In the genomic region with DNA sequence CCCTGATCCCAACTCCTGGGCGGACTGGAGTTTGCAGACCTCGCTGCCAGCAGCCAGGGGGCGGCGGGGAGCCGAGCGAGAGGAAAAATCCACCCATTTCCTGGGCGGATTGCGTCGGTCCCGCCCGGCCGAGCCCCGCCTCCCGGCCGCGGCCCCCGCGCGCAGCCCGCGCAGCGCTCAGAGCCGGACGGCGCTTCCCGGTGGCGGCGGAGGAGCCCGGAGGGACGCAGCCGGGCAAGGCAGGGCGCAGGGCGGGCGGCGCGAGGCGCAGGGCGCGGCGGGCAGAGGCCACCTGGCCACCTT, we compare ENCODE assay signal across 9 cellular contexts. TPM values are rescaled to one million over a fixed set of nuclear protein-coding genes. Genes with fewer than 3 reads are reported as not detected.
A peak's percentile ranks its signal among the peaks of the same experiment; 100 is the strongest.
DNase-seq lines count a peak whose midpoint lies in the region; ATAC-seq, FAIRE-seq and TF ChIP-seq lines count a peak whose summit lies in the region.
"Had no signal": no experiment of that assay in that cellular context is flagged by ENCODE, and none has a peak within 500 bp of the region (broad histone marks: within the 10 kb centered on the region; RNA-seq: fewer than 3 reads in every experiment).

A gene (plus strand): TSS at position 180 of the 303 bp plus-strand sequence. CDS start 322 bp downstream, outside the sequence.

- H3K27me3 Mint-ChIP-seq in activated CD4-positive, alpha-beta T cell treated with anti-CD3 and anti-CD28 coated beads, Interleukin-2, amount 10 ng/mL, durations not matched to agents 7 days and 5 days: peaks cover 46% of the 10 kb centered on the region

- dilution Hi-C loops in keratinocyte (cut with MboI; ENCODE audit: extremely low pct_ligation_motif_present, low sequenced_read_pairs): no loop called here

- no peak for ATAC-seq in GM18873 (IDR thresholded peaks at IDR 0.05; ENCODE audit: low FRiP score, unreplicated experiment)

- H3K9me3 Mint-ChIP-seq in activated CD4-positive, alpha-beta T cell treated with anti-CD3 and anti-CD28 coated beads, Interleukin-2, amount 10 ng/mL, durations not matched to agents 7 days and 5 days: peaks cover 5% of the 10 kb centered on the region

- POLR2A ChIA-PET in activated CD4-positive, alpha-beta T cell treated with anti-CD3 and anti-CD28 coated beads, Interleukin-2, amount 10 ng/mL, durations not matched to agents 7 days and 5 days (lab: Charles Lee): no interaction called here

- H2AFZ ChIP-seq in keratinocyte (ENCODE audit: control insufficient read depth, low read length): no peak within 1 kb of the TSS

- H3K4me3 ChIP-seq in cardiac fibroblast (replicated peaks in 1 of 2; ENCODE audit: low read depth in 2 of 2, low read length in 2 of 2): no peak within 1 kb of the TSS
- H3K4me3 ChIP-seq in keratinocyte (ENCODE audit: control insufficient read depth in 2 of 3, extremely low read depth in 1 of 3, insufficient read depth in 2 of 3, low read depth in 1 of 3, low read length in 3 of 3): peak within 1 kb of the TSS in 2 of 3 experiments; percentile 13 to 59

- CTCF ChIA-PET in activated CD4-positive, alpha-beta T cell treated with anti-CD3 and anti-CD28 coated beads, Interleukin-2, amount 10 ng/mL, durations not matched to agents 7 days and 5 days (lab: Charles Lee): no interaction called here

- peaks cover 3% of the 10 kb centered on the region for H3K4me1 Mint-ChIP-seq in activated CD4-positive, alpha-beta T cell treated with anti-CD3 and anti-CD28 coated beads, Interleukin-2, amount 10 ng/mL, durations not matched to agents 7 days and 5 days
- H3K4me1 Mint-ChIP-seq: central memory CD8-positive, alpha-beta T cell had no signal

- H3K4me3 Mint-ChIP-seq in activated CD4-positive, alpha-beta T cell treated with anti-CD3 and anti-CD28 coated beads, Interleukin-2, amount 10 ng/mL, durations not matched to agents 7 days and 5 days: no peak within 1 kb of the TSS
- H3K4me3 Mint-ChIP-seq: central memory CD8-positive, alpha-beta T cell had no signal

- H3K27me3 ChIP-seq in keratinocyte (ENCODE audit: control insufficient read depth, extremely low read depth, insufficient read depth, low read length): peaks cover 68% of the 10 kb centered on the region

- peaks cover 4% of the 10 kb centered on the region for H3K4me1 ChIP-seq in keratinocyte (ENCODE audit: control insufficient read depth, extremely low read depth, insufficient read depth, low read length)

- H3K79me2 ChIP-seq in keratinocyte (ENCODE audit: control insufficient read depth, insufficient read depth, low read length): no peaks in the 10 kb centered on the region

- peak within 1 kb of the TSS; percentile 71 for H3K4me2 ChIP-seq in keratinocyte (ENCODE audit: control insufficient read depth, extremely low read depth, insufficient read depth, low read depth, low read length)

- TF ChIP-seq CTCF in cardiac fibroblast (IDR thresholded peaks at IDR 0.05; ENCODE audit: low read depth, low read length): peak; percentile 70
- peak in 2 of 3 experiments; percentile 72 to 85 for TF ChIP-seq CTCF in keratinocyte (optimal IDR thresholded peaks at IDR 0.05 in 1 of 3, IDR thresholded peaks at IDR 0.05 in 1 of 3, conservative IDR thresholded peaks at IDR 0.05 in 1 of 3; ENCODE audit: extremely low read depth in 1 of 3, insufficient read depth in 2 of 3, low read length in 3 of 3)

- H3K9me3 ChIP-seq in keratinocyte (ENCODE audit: control insufficient read depth, low read depth, low read length): no peaks in the 10 kb centered on the region

- FAIRE-seq in keratinocyte (lab: Jason Lieb, UNC): no peak

- H3K9me1 ChIP-seq in keratinocyte (ENCODE audit: control insufficient read depth, extremely low read depth, insufficient read depth, low read length): no peaks in the 10 kb centered on the region

- no peak within 1 kb of the TSS for H3K9ac ChIP-seq in keratinocyte (ENCODE audit: control insufficient read depth, extremely low read depth, insufficient read depth, low read length)

- peak; percentile 32 for DNase-seq in activated CD4-positive, alpha-beta T cell treated with anti-CD3 and anti-CD28 coated beads, Interleukin-2, amount 10 ng/mL, durations not matched to agents 7 days and 5 days
- no peak for DNase-seq in activated CD4-positive, alpha-beta T cell treated with anti-CD3 and anti-CD28 coated beads for 1 hour
- DNase-seq in NCI-H446 (lab: John Stamatoyannopoulos, UW): peak; percentile 11 to 77
- peak; percentile 68 for DNase-seq in cardiac fibroblast (ENCODE audit: low read depth in 2 of 2)
- no peak for DNase-seq in keratinocyte (ENCODE audit: low read depth, low spot score)
- DNase-seq in stimulated activated CD4-positive, alpha-beta T cell treated with anti-CD3 and anti-CD28 coated beads, TNF-alpha, amount 100 ng/mL, for 48 hours (ENCODE audit: low read depth in 3 of 3): peak; percentile 15 to 29 (median 27)
- no peak for DNase-seq in NCI-H2107 (lab: John Stamatoyannopoulos, UW)

- H3K27ac ChIP-seq in keratinocyte (ENCODE audit: control insufficient read depth, insufficient read depth, low read length): no peak within 1 kb of the TSS

- H3K36me3 Mint-ChIP-seq in activated CD4-positive, alpha-beta T cell treated with anti-CD3 and anti-CD28 coated beads, Interleukin-2, amount 10 ng/mL, durations not matched to agents 7 days and 5 days (ENCODE audit: low read depth): no peaks in the 10 kb centered on the region

- no peak within 1 kb of the TSS for H3K27ac Mint-ChIP-seq in activated CD4-positive, alpha-beta T cell treated with anti-CD3 and anti-CD28 coated beads, Interleukin-2, amount 10 ng/mL, durations not matched to agents 7 days and 5 days

- no peaks in the 10 kb centered on the region for H3K36me3 ChIP-seq in keratinocyte (ENCODE audit: control insufficient read depth in 2 of 2, extremely low read depth in 1 of 2, insufficient read depth in 2 of 2, low read length in 2 of 2)

- H4K20me1 ChIP-seq in keratinocyte (ENCODE audit: control insufficient read depth, extremely low read depth, insufficient read depth, low read length): no peaks in the 10 kb centered on the region

RNA-seq across cellular contexts. Expression of the gene that starts here (rescaled TPM):
- not detected for total RNA-seq in activated CD4-positive, alpha-beta T cell treated with anti-CD3 and anti-CD28 coated beads, Interleukin-2, amount 10 ng/mL, durations not matched to agents 7 days and 5 days
- polyA plus RNA-seq in keratinocyte: 0.25 to 0.46 TPM (median 0.37 TPM) in 3 replicates
- 0.86 TPM for polyA plus RNA-seq in keratinocyte (2011; ENCODE audit: low read depth)
- polyA plus RNA-seq in keratinocyte (2011; cell fraction: cytosol; rRNA removed): 0.55 and 0.71 TPM in 2 replicates
- 0.52 and 0.87 TPM in 2 replicates for polyA plus RNA-seq in keratinocyte (2011; cell fraction: nucleus; rRNA removed)
- polyA plus RNA-seq in keratinocyte (2012; ENCODE audit: low replicate concordance): 0.14 and 0.68 TPM in 2 replicates
- polyA minus RNA-seq in keratinocyte: 0.16 to 0.56 TPM (median 0.22 TPM) in 3 replicates
- polyA minus RNA-seq in keratinocyte (2011; cell fraction: cytosol; rRNA and poly(A)+ RNA removed): 1.7 TPM
- polyA minus RNA-seq in keratinocyte (2011; cell fraction: nucleus; rRNA and poly(A)+ RNA removed): 1.2 and 1.6 TPM in 2 replicates

Comparison
In these comparisons a context has a peak if more than half of its experiments do, and no peak if none do; other contexts are left out.
1. Peak in DNase-seq in activated CD4-positive, alpha-beta T cell treated with anti-CD3 and anti-CD28 coated beads, Interleukin-2, amount 10 ng/mL, durations not matched to agents 7 days and 5 days; RNA of the gene not detected or under 1 TPM.
2. DNase-seq: peak in NCI-H446 (2 of 2), cardiac fibroblast (2 of 2) and stimulated activated CD4-positive, alpha-beta T cell treated with anti-CD3 and anti-CD28 coated beads, TNF-alpha, amount 100 ng/mL, for 48 hours (3 of 3); none in activated CD4-positive, alpha-beta T cell treated with anti-CD3 and anti-CD28 coated beads for 1 hour (single experiment), keratinocyte (single experiment) and NCI-H2107 (single experiment).
3. H3K4me3 ChIP-seq: peak in keratinocyte (2 of 3); none in cardiac fibroblast (0 of 2).